8 cellular contexts compared by ENCODE assay signal in genomic region chr18:35343488-35343935, GRCh38. TPM values are rescaled to one million over a fixed set of nuclear protein-coding genes. Genes with fewer than 3 reads are reported as not detected.
DNase-seq lines count a peak whose midpoint lies in the region; ATAC-seq and TF ChIP-seq lines count a peak whose summit lies in the region.

No MANE protein-coding gene starts in this region.

- DNase-seq in SK-N-MC (ENCODE audit: low read depth, low spot score) (no peak), fibroblast of peridontal ligament (ENCODE audit: extremely low read depth) (peak; percentile 18), gastrocnemius medialis (no peak), hypothalamus (lab: John Stamatoyannopoulos, UW) (no peak)
- no peak for DNase-seq in stimulated activated CD4-positive, alpha-beta T cell treated with anti-CD3 and anti-CD28 coated beads, Interleukin-4, amount 100 ng/mL, for 24 hours

- H3K4me3 ChIP-seq in SK-N-MC (peak overlapping the region; percentile 87), gastrocnemius medialis (peak overlapping the region; percentile 67 to 100 (median 92))

- peaks cover 51 to 54% of the 10 kb centered on the region in 2 donors for H3K4me1 ChIP-seq in gastrocnemius medialis

- intact Hi-C loops in gastrocnemius medialis (cut with DNase I; ENCODE audit: low total_unique reads): loop anchor here (10.0 kb wide), 1 partner anchor 349 kb away; no protein-coding TSS in a partner anchor

- H3K27ac ChIP-seq in SK-N-MC: no peak overlapping the region
- H3K27ac ChIP-seq in gastrocnemius medialis: peak overlapping the region; percentile 99 to 100 (median 99)

- H3K27me3 ChIP-seq in gastrocnemius medialis: no peaks in the 10 kb centered on the region

- TF ChIP-seq POLR2A in gastrocnemius medialis (IDR thresholded peaks at IDR 0.05): no peak

- no peak for TF ChIP-seq CTCF in gastrocnemius medialis (IDR thresholded peaks at IDR 0.05 in 4 of 5, conservative IDR thresholded peaks at IDR 0.05 in 1 of 5)

- H3K9me3 ChIP-seq in SK-N-MC (ENCODE audit: low read depth, low read length) (no peaks in the 10 kb centered on the region), gastrocnemius medialis (no peaks in the 10 kb centered on the region)

- H3K9ac ChIP-seq in SK-N-MC (ENCODE audit: insufficient read length): peak overlapping the region; percentile 97

- ATAC-seq in GM21390 (IDR thresholded peaks at IDR 0.05; ENCODE audit: unreplicated experiment) (peak; percentile 0), gastrocnemius medialis (no peak), GM19328 (IDR thresholded peaks at IDR 0.05; ENCODE audit: unreplicated experiment) (no peak), HG02642 (IDR thresholded peaks at IDR 0.05; ENCODE audit: poor library complexity, unreplicated experiment) (no peak)

- peaks cover 36% of the 10 kb centered on the region for H3K36me3 ChIP-seq in SK-N-MC (ENCODE audit: insufficient read depth, low read length)
- peaks cover 0 to 19% of the 10 kb centered on the region in 2 donors for H3K36me3 ChIP-seq in gastrocnemius medialis

- in situ Hi-C loops in gastrocnemius medialis (cut with MboI; ENCODE audit: low sequenced_read_pairs in 4 of 4): loop anchor here in 3 of 4 donors (5.0 to 10.0 kb wide), 3 partner anchors 49 to 339 kb away; partner anchors contain the start of gene ZSCAN30 (in 2 of the 3)

RNA-seq across cellular contexts. Expression of gene ZNF24, which starts 0.7 kb away (rescaled TPM):
- total RNA-seq in gastrocnemius medialis: 10 to 100 TPM; 30.5 to 50.7 (median 36.3) TPM

RNA-seq across cellular contexts. Expression of gene ZNF396, which starts 33.6 kb away (rescaled TPM):
- total RNA-seq in gastrocnemius medialis: under 1 TPM; 0.29 to 0.92 (median 0.63) TPM

RNA-seq across cellular contexts. Expression of gene ZSCAN30, which starts 53.5 kb away (rescaled TPM):
- 10 to 100 TPM in 2 of 4 donors, 1 to 10 TPM in 2; 4.6 to 34.6 (median 8.2) TPM for total RNA-seq in gastrocnemius medialis
